Comparison of ENCODE assay signal across 1 cellular context in the genomic region with DNA sequence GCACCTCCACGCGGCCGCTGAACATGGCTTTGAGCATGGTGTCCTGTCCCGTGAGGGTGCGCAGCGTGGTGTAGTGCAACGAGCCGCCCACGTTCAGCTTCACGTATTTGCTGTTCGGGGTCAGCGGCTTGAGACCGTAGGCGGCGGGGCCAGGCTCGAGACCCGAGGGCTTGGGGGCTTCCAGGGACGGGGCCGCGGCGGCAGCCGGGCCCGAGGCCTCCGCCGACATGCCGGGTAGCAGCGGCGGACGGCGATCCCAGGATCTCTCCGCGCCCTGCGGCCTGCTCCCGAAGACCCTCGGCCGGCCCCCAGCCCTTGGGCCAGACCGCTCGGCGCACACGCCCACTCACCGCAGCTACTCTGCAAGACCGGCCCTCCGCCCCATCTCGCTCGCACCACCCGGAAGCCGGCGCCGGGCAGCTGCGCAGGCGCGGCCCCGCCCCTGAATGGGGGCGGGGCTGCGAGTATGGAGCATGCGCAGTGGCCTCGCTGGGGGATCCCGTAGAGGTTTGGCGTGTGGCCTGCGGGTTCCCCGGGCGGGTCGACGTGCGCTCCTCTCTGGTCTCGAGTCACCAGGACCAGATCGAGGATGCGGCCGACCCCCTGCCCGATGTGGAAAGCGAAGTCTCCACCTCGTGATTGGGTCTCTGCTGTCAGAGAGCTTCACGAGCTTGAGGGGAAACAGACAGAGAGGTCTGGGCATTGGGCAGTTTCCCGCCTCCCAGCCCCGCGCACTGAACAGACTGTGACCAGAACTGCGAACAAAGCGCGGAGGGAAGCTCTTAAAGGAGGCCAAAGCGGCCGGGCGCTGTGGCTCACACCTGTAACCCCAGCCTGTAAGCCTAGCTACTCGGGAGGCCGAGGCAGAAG.
TF ChIP-seq lines count a peak whose summit lies in the region.

A gene with protein sequence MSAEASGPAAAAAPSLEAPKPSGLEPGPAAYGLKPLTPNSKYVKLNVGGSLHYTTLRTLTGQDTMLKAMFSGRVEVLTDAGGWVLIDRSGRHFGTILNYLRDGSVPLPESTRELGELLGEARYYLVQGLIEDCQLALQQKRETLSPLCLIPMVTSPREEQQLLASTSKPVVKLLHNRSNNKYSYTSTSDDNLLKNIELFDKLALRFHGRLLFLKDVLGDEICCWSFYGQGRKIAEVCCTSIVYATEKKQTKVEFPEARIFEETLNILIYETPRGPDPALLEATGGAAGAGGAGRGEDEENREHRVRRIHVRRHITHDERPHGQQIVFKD (minus strand): TSS at position 422 of the 870 bp plus-strand sequence. CDS start 193 bp downstream, at position 229.

TF ChIP-seq in K562, 482 proteins besides CTCF, POLR2A, EP300 and RAD21 (continued from another document and continues in another):
- TF ChIP-seq XRCC4 (IDR thresholded peaks at IDR 0.05; ENCODE audit: extremely low read depth, insufficient read depth, insufficient read length) (no peak), PRPF4 (IDR thresholded peaks at IDR 0.05; ENCODE audit: insufficient read depth, low read depth, low read length, poor library complexity, severe bottlenecking) (no peak), ZNF24 (IDR thresholded peaks at IDR 0.05) (0 out of 2 replicates have a peak, but pooled peaks have one; percentile 25), CBFB (CRISPR knock-in tag; IDR thresholded peaks at IDR 0.05) (0 out of 2 replicates have a peak, but pooled peaks have one; percentile 38), NBN (IDR thresholded peaks at IDR 0.05; ENCODE audit: low read depth) (no peak), NR2C2 (CRISPR knock-in tag; IDR thresholded peaks at IDR 0.05) (0 out of 2 replicates have a peak, but pooled peaks have one; percentile 47), NR2C2 (tag; IDR thresholded peaks at IDR 0.05) (peak; percentile 35; the same call in 1 of the 2 replicates), FOXJ3 (CRISPR knock-in tag; IDR thresholded peaks at IDR 0.05) (no peak), NFIC (IDR thresholded peaks at IDR 0.05) (peak; percentile 69), ZBTB7A (IDR thresholded peaks at IDR 0.05; ENCODE audit: borderline replicate concordance, control insufficient read depth, low read depth, low read length) (peak; percentile 97), RBM25 (IDR thresholded peaks at IDR 0.05; ENCODE audit: low read depth, low read length, severe bottlenecking) (no peak), ARID1B (IDR thresholded peaks at IDR 0.05) (no peak), ZNF347 (CRISPR knock-in tag; IDR thresholded peaks at IDR 0.05; ENCODE audit: low read depth) (no peak), SRF (CRISPR knock-in tag; IDR thresholded peaks at IDR 0.05) (no peak), TSC22D4 (tag; IDR thresholded peaks at IDR 0.05) (no peak), TAF7 (tag; IDR thresholded peaks at IDR 0.05) (no peak), NR2C1 (IDR thresholded peaks at IDR 0.05) (no peak), NR2C1 (tag; IDR thresholded peaks at IDR 0.05) (no peak), ZBTB1 (CRISPR knock-in tag; IDR thresholded peaks at IDR 0.05; ENCODE audit: borderline replicate concordance, low read depth) (no peak), ELF1 (tag; IDR thresholded peaks at IDR 0.05) (peak; percentile 92), NFATC3 (IDR thresholded peaks at IDR 0.05) (no peak), NEUROD1 (IDR thresholded peaks at IDR 0.05; ENCODE audit: borderline replicate concordance, low read depth, low read length, partially characterized antibody) (peak; percentile 8), RCOR1 (IDR thresholded peaks at IDR 0.05; ENCODE audit: borderline replicate concordance in 1 of 2, low read depth in 2 of 2, low read length in 2 of 2) (peak in 1 of 2 experiments; percentile 3; a peak in 1 of 4 replicates), HNRNPLL (IDR thresholded peaks at IDR 0.05; ENCODE audit: low read depth, low read length, poor library complexity, severe bottlenecking) (peak; percentile 72), MBD2 (IDR thresholded peaks at IDR 0.05; ENCODE audit: borderline replicate concordance, low read depth) (peak; percentile 24; the same call in 1 of the 2 replicates), L3MBTL2 (IDR thresholded peaks at IDR 0.05) (peak; percentile 97), MCM5 (IDR thresholded peaks at IDR 0.05; ENCODE audit: low read depth) (no peak), RHOXF2B (CRISPR knock-in tag; conservative IDR thresholded peaks at IDR 0.05) (no peak), KAT7 (CRISPR knock-in tag; IDR thresholded peaks at IDR 0.05; ENCODE audit: borderline replicate concordance) (no peak), MCM2 (IDR thresholded peaks at IDR 0.05; ENCODE audit: low read depth) (no peak), EP400 (IDR thresholded peaks at IDR 0.05) (peak; percentile 69; the same call in 1 of the 2 replicates)
- TF ChIP-seq, protein P1, sequence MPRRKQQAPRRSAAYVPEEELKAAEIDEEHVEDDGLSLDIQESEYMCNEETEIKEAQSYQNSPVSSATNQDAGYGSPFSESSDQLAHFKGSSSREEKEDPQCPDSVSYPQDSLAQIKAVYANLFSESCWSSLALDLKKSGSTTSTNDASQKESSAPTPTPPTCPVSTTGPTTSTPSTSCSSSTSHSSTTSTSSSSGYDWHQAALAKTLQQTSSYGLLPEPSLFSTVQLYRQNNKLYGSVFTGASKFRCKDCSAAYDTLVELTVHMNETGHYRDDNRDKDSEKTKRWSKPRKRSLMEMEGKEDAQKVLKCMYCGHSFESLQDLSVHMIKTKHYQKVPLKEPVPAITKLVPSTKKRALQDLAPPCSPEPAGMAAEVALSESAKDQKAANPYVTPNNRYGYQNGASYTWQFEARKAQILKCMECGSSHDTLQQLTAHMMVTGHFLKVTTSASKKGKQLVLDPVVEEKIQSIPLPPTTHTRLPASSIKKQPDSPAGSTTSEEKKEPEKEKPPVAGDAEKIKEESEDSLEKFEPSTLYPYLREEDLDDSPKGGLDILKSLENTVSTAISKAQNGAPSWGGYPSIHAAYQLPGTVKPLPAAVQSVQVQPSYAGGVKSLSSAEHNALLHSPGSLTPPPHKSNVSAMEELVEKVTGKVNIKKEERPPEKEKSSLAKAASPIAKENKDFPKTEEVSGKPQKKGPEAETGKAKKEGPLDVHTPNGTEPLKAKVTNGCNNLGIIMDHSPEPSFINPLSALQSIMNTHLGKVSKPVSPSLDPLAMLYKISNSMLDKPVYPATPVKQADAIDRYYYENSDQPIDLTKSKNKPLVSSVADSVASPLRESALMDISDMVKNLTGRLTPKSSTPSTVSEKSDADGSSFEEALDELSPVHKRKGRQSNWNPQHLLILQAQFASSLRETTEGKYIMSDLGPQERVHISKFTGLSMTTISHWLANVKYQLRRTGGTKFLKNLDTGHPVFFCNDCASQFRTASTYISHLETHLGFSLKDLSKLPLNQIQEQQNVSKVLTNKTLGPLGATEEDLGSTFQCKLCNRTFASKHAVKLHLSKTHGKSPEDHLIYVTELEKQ (CRISPR knock-in tag; IDR thresholded peaks at IDR 0.05): no peak
- TF ChIP-seq, protein P2, sequence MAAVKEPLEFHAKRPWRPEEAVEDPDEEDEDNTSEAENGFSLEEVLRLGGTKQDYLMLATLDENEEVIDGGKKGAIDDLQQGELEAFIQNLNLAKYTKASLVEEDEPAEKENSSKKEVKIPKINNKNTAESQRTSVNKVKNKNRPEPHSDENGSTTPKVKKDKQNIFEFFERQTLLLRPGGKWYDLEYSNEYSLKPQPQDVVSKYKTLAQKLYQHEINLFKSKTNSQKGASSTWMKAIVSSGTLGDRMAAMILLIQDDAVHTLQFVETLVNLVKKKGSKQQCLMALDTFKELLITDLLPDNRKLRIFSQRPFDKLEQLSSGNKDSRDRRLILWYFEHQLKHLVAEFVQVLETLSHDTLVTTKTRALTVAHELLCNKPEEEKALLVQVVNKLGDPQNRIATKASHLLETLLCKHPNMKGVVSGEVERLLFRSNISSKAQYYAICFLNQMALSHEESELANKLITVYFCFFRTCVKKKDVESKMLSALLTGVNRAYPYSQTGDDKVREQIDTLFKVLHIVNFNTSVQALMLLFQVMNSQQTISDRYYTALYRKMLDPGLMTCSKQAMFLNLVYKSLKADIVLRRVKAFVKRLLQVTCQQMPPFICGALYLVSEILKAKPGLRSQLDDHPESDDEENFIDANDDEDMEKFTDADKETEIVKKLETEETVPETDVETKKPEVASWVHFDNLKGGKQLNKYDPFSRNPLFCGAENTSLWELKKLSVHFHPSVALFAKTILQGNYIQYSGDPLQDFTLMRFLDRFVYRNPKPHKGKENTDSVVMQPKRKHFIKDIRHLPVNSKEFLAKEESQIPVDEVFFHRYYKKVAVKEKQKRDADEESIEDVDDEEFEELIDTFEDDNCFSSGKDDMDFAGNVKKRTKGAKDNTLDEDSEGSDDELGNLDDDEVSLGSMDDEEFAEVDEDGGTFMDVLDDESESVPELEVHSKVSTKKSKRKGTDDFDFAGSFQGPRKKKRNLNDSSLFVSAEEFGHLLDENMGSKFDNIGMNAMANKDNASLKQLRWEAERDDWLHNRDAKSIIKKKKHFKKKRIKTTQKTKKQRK (IDR thresholded peaks at IDR 0.05; ENCODE audit: borderline replicate concordance, low read depth, low read length): no peak
- TF ChIP-seq, protein P3, sequence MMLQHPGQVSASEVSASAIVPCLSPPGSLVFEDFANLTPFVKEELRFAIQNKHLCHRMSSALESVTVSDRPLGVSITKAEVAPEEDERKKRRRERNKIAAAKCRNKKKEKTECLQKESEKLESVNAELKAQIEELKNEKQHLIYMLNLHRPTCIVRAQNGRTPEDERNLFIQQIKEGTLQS (IDR thresholded peaks at IDR 0.05): no peak
- TF ChIP-seq, protein P3 (CRISPR knock-in tag; conservative IDR thresholded peaks at IDR 0.05): no peak
- TF ChIP-seq, protein P4, sequence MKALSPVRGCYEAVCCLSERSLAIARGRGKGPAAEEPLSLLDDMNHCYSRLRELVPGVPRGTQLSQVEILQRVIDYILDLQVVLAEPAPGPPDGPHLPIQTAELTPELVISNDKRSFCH (CRISPR knock-in tag; IDR thresholded peaks at IDR 0.05): no peak
- TF ChIP-seq, protein P4 (tag; IDR thresholded peaks at IDR 0.05): 0 out of 2 replicates have a peak, but pooled peaks have one; percentile 16
- TF ChIP-seq, protein P5, sequence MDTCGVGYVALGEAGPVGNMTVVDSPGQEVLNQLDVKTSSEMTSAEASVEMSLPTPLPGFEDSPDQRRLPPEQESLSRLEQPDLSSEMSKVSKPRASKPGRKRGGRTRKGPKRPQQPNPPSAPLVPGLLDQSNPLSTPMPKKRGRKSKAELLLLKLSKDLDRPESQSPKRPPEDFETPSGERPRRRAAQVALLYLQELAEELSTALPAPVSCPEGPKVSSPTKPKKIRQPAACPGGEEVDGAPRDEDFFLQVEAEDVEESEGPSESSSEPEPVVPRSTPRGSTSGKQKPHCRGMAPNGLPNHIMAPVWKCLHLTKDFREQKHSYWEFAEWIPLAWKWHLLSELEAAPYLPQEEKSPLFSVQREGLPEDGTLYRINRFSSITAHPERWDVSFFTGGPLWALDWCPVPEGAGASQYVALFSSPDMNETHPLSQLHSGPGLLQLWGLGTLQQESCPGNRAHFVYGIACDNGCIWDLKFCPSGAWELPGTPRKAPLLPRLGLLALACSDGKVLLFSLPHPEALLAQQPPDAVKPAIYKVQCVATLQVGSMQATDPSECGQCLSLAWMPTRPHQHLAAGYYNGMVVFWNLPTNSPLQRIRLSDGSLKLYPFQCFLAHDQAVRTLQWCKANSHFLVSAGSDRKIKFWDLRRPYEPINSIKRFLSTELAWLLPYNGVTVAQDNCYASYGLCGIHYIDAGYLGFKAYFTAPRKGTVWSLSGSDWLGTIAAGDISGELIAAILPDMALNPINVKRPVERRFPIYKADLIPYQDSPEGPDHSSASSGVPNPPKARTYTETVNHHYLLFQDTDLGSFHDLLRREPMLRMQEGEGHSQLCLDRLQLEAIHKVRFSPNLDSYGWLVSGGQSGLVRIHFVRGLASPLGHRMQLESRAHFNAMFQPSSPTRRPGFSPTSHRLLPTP (IDR thresholded peaks at IDR 0.05; ENCODE audit: borderline replicate concordance, extremely low read depth, insufficient read length): no peak
- TF ChIP-seq, protein P6, sequence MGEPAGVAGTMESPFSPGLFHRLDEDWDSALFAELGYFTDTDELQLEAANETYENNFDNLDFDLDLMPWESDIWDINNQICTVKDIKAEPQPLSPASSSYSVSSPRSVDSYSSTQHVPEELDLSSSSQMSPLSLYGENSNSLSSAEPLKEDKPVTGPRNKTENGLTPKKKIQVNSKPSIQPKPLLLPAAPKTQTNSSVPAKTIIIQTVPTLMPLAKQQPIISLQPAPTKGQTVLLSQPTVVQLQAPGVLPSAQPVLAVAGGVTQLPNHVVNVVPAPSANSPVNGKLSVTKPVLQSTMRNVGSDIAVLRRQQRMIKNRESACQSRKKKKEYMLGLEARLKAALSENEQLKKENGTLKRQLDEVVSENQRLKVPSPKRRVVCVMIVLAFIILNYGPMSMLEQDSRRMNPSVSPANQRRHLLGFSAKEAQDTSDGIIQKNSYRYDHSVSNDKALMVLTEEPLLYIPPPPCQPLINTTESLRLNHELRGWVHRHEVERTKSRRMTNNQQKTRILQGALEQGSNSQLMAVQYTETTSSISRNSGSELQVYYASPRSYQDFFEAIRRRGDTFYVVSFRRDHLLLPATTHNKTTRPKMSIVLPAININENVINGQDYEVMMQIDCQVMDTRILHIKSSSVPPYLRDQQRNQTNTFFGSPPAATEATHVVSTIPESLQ (CRISPR knock-in tag; IDR thresholded peaks at IDR 0.05): peak; percentile 74; the same call in 1 of the 2 replicates
- TF ChIP-seq, protein P7, sequence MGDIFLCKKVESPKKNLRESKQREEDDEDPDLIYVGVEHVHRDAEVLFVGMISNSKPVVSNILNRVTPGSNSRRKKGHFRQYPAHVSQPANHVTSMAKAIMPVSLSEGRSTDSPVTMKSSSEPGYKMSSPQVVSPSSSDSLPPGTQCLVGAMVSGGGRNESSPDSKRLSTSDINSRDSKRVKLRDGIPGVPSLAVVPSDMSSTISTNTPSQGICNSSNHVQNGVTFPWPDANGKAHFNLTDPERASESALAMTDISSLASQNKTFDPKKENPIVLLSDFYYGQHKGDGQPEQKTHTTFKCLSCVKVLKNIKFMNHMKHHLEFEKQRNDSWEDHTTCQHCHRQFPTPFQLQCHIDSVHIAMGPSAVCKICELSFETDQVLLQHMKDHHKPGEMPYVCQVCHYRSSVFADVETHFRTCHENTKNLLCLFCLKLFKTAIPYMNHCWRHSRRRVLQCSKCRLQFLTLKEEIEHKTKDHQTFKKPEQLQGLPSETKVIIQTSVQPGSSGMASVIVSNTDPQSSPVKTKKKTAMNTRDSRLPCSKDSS (IDR thresholded peaks at IDR 0.05; ENCODE audit: low read depth, partially characterized antibody): no peak
- TF ChIP-seq, protein P8, sequence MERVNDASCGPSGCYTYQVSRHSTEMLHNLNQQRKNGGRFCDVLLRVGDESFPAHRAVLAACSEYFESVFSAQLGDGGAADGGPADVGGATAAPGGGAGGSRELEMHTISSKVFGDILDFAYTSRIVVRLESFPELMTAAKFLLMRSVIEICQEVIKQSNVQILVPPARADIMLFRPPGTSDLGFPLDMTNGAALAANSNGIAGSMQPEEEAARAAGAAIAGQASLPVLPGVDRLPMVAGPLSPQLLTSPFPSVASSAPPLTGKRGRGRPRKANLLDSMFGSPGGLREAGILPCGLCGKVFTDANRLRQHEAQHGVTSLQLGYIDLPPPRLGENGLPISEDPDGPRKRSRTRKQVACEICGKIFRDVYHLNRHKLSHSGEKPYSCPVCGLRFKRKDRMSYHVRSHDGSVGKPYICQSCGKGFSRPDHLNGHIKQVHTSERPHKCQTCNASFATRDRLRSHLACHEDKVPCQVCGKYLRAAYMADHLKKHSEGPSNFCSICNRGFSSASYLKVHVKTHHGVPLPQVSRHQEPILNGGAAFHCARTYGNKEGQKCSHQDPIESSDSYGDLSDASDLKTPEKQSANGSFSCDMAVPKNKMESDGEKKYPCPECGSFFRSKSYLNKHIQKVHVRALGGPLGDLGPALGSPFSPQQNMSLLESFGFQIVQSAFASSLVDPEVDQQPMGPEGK (CRISPR knock-in tag; IDR thresholded peaks at IDR 0.05; ENCODE audit: borderline replicate concordance): peak; percentile 49; the same call in 1 of the 2 replicates
